In the genomic region with DNA sequence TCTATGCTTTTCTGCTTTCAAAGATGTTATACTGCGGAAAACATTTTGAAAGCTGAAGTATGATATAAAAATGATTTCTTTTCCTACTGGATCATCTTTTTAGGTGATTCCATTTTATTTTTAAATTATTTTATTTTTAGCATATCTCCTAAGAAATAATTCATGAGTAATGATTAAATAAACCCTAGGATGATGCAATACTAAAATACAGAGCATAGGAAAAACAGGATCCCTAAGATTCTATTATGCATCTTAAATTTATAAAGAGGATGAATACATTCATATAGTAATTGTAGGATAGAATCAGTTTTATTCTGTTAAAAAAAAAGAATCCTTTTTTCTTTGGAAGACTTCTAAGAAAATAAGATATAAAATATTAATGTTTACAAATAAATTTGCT, we compare ENCODE assay signal across 19 cellular contexts.
"Had no signal": no experiment of that assay in that cellular context is flagged by ENCODE, and none has a peak within 500 bp of the region (broad histone marks: within the 10 kb centered on the region; RNA-seq: fewer than 3 reads in every experiment).

No MANE protein-coding gene starts in this region.

- H3K9me3 ChIP-seq: ovary, vagina had no signal

- H3K27me3 ChIP-seq: hepatocyte, ovary, stomach, vagina had no signal

- H2AFZ ChIP-seq: hepatocyte had no signal

- H3K27ac ChIP-seq: hepatocyte, lower lobe of right lung, ovary, psoas muscle, skin epidermis, stomach, vagina had no signal

- FAIRE-seq: endometrium had no signal

- H3K27me3 Mint-ChIP-seq: activated CD4-positive, alpha-beta T cell treated with anti-CD3 and anti-CD28 coated beads, Interleukin-2, amount 10 ng/mL, durations not matched to agents 24 days and 14 days; activated naive CD8-positive, alpha-beta T cell treated with anti-CD3 and anti-CD28 coated beads, Interleukin-2, amount 10 ng/mL, durations not matched to agents 7 days and 5 days; naive thymus-derived CD8-positive, alpha-beta T cell; T-cell had no signal

- H3K36me3 ChIP-seq: lower lobe of right lung, ovary had no signal

- ATAC-seq: esophagus mucosa; lower lobe of right lung; naive thymus-derived CD8-positive, alpha-beta T cell; psoas muscle; right cardiac atrium; T-cell had no signal

- H3K4me3 Mint-ChIP-seq: activated naive CD8-positive, alpha-beta T cell treated with anti-CD3 and anti-CD28 coated beads, Interleukin-2, amount 10 ng/mL, durations not matched to agents 7 days and 5 days; naive thymus-derived CD8-positive, alpha-beta T cell; T-cell had no signal

- H3K27ac Mint-ChIP-seq: activated naive CD8-positive, alpha-beta T cell treated with anti-CD3 and anti-CD28 coated beads, Interleukin-2, amount 10 ng/mL, durations not matched to agents 7 days and 5 days; T-cell had no signal

- H3K4me3 ChIP-seq: hepatocyte, lower lobe of right lung, ovary, psoas muscle, skin epidermis, stomach, vagina had no signal

- DNase-seq: activated CD4-positive, alpha-beta T cell treated with anti-CD3 and anti-CD28 coated beads, Interleukin-2, amount 10 ng/mL, durations not matched to agents 24 days and 14 days; activated CD4-positive, CD25-positive, alpha-beta regulatory T cell; activated CD8-positive, alpha-beta memory T cell treated with anti-CD3 and anti-CD28 coated beads, Interleukin-2, amount 50 U/mL, for 4 hours; activated gamma-delta T cell; activated naive CD8-positive, alpha-beta T cell treated with anti-CD3 and anti-CD28 coated beads, Interleukin-2, amount 10 ng/mL, durations not matched to agents 7 days and 5 days; cortex of kidney; islet precursor cell; lower lobe of right lung; naive thymus-derived CD8-positive, alpha-beta T cell; ovary; psoas muscle; right cardiac atrium; stomach; T-cell had no signal
